Comparison of ENCODE assay signal across 20 cellular contexts in genomic region chr2:134722728-134723127, GRCh38. TPM values are rescaled to one million over a fixed set of nuclear protein-coding genes. Genes with fewer than 3 reads are reported as not detected.
DNase-seq lines count a peak whose midpoint lies in the region; ATAC-seq and TF ChIP-seq lines count a peak whose summit lies in the region.
"Had no signal": no experiment of that assay in that cellular context is flagged by ENCODE, and none has a peak within 500 bp of the region (broad histone marks: within the 10 kb centered on the region; RNA-seq: fewer than 3 reads in every experiment).

No MANE protein-coding gene starts in this region.

- TF ChIP-seq CTCF in GM06990 (IDR thresholded peaks at IDR 0.05; ENCODE audit: insufficient read depth, low read length, poor library complexity, severe bottlenecking) (peak; percentile 31), LNCAP (IDR thresholded peaks at IDR 0.05) (peak; percentile 35; the same call in 1 of the 2 replicates), astrocyte of the spinal cord (IDR thresholded peaks at IDR 0.05; ENCODE audit: low read depth, low read length) (peak; percentile 25), dorsolateral prefrontal cortex (IDR thresholded peaks at IDR 0.05 in 54 of 56, conservative IDR thresholded peaks at IDR 0.05 in 2 of 56; ENCODE audit: low read depth in 1 of 56, partially characterized antibody in 56 of 56) (no peak)

- in situ Hi-C loops in astrocyte of the spinal cord (cut with HindIII; ENCODE audit: low sequenced_read_pairs), result no loop called here

- H3K27me3 ChIP-seq in GM06990 (replicated peaks; ENCODE audit: control insufficient read depth, insufficient read depth, low read length) (peaks cover 2% of the 10 kb centered on the region), aorta (ENCODE audit: control insufficient read depth in 1 of 2, insufficient read depth in 2 of 2, low read length in 1 of 2) (peaks cover 0 to 2% of the 10 kb centered on the region in 2 donors), dorsolateral prefrontal cortex (peaks cover 0 to 54% (median 13%) of the 10 kb centered on the region in 45 donors)

- no peak for ATAC-seq in aorta (ENCODE audit: low FRiP score)
- ATAC-seq: activated CD8-positive, alpha-beta memory T cell treated with anti-CD3 and anti-CD28 coated beads, Interleukin-2, amount 10 ng/mL, durations not matched to agents 7 days and 5 days; natural killer cell; stimulated activated naive B cell treated with anti-CD40 and anti-IgM and Interleukin-4, amounts not matched to agents 10 μg/mL and 1 μg/mL and 100 μg/mL, for 72 hours had no signal

- H3K9me3 ChIP-seq in aorta (ENCODE audit: control insufficient read depth, low read length), result no peaks in the 10 kb centered on the region
- H3K9me3 ChIP-seq: sigmoid colon, SJSA1 had no signal

- intact Hi-C loops in aorta (cut with DNase I) (no loop called here), dorsolateral prefrontal cortex (cut with DNase I) (no loop called here), posterior cingulate gyrus (cut with DNase I) (no loop called here)

- H3K4me1 ChIP-seq in aorta (ENCODE audit: control insufficient read depth in 1 of 2, insufficient read depth in 2 of 2, low read length in 2 of 2), result no peaks in the 10 kb centered on the region

- no peak for DNase-seq in GM06990 (ENCODE audit: extremely low read depth, insufficient read length)
- DNase-seq in astrocyte of the spinal cord (ENCODE audit: low read depth, low spot score), result no peak
- peak; percentile 41 for DNase-seq in iPS-NIHi11 (ENCODE audit: low spot score)
- no peak for DNase-seq in aorta
- no peak for DNase-seq in foreskin melanocyte
- DNase-seq in dorsolateral prefrontal cortex, result no peak
- DNase-seq in posterior cingulate gyrus, result no peak
- DNase-seq: activated B cell treated with CpG ODN at 0.5 μM for 24 hours; activated CD8-positive, alpha-beta memory T cell treated with anti-CD3 and anti-CD28 coated beads, Interleukin-2, amount 10 ng/mL, durations not matched to agents 7 days and 5 days; caudate nucleus; DND-41; GM23248; hypothalamus; natural killer cell; NCI-H2107; NK-92 treated with Interleukin-12 subunit alpha and Interleukin-12 subunit beta, amount 100 ng/mL, for 24 hours; sigmoid colon; stimulated activated naive B cell treated with anti-CD40 and anti-IgM and Interleukin-4, amounts not matched to agents 10 μg/mL and 1 μg/mL and 100 μg/mL, for 72 hours had no signal

- H3K36me3 ChIP-seq in GM06990 (ENCODE audit: control insufficient read depth, insufficient read depth, low read length) (no peaks in the 10 kb centered on the region), aorta (ENCODE audit: control insufficient read depth in 1 of 2, insufficient read depth in 2 of 2, low read length in 1 of 2) (no peaks in the 10 kb centered on the region)
- H3K36me3 ChIP-seq: sigmoid colon, SJSA1 had no signal

- H3K27ac ChIP-seq in aorta (ENCODE audit: low read depth in 1 of 2, low read length in 2 of 2) (no peak overlapping the region), dorsolateral prefrontal cortex (no peak overlapping the region)
- H3K27ac ChIP-seq: GM23248, sigmoid colon, SJSA1 had no signal

- WGBS in aorta, 2 donors, result 29 to 36% methylated on average over 6 of the region's 6 CpGs

- H3K4me3 ChIP-seq in GM06990 (replicated peaks; ENCODE audit: low read depth, low read length) (no peak overlapping the region), astrocyte of the spinal cord (ENCODE audit: low read depth, low read length) (no peak overlapping the region), aorta (ENCODE audit: low read length in 2 of 2) (no peak overlapping the region), dorsolateral prefrontal cortex (no peak overlapping the region)
- H3K4me3 ChIP-seq: GM23248, sigmoid colon, SJSA1 had no signal

RNA-seq across cellular contexts. Expression of gene TMEM163, which starts 3.9 kb away (rescaled TPM):
- under 1 TPM; 0.36 to 0.62 TPM for total RNA-seq in aorta
- polyA plus RNA-seq in aorta, result under 1 TPM in 1 of 2 donors, not detected in 1; 0.25 TPM
- 10 to 100 TPM in 116 of 120 experiments, 1 to 10 TPM in 4; 6.7 to 30.0 (median 17.8) TPM for total RNA-seq in dorsolateral prefrontal cortex
- total RNA-seq: GM23248, SJSA1 had no signal
- polyA plus RNA-seq: GM23248 had no signal

Comparison
In these comparisons a context has a peak if more than half of its experiments do, and no peak if none do; other contexts are left out.
1. CTCF ChIP-seq: peak in GM06990 (single experiment), LNCAP (single experiment) and astrocyte of the spinal cord (single experiment); none in dorsolateral prefrontal cortex (0 of 56).
2. RNA of gene TMEM163, which starts 3.9 kb away (total RNA-seq): 6.7 to 30.0 TPM in dorsolateral prefrontal cortex; 0.36 to 0.62 TPM in aorta; every median in the first group is over 4 times any median in the second.